ENCODE assay signal across 16 cellular contexts in genomic region chr17:28906276-28907051, GRCh38. TPM values are rescaled to one million over a fixed set of nuclear protein-coding genes. Genes with fewer than 3 reads are reported as not detected.
DNase-seq lines count a peak whose midpoint lies in the region; ATAC-seq and TF ChIP-seq lines count a peak whose summit lies in the region.
"Had no signal": no experiment of that assay in that cellular context is flagged by ENCODE, and none has a peak within 500 bp of the region (broad histone marks: within the 10 kb centered on the region; RNA-seq: fewer than 3 reads in every experiment).

No MANE protein-coding gene starts in this region.

- no peak for TF ChIP-seq CTCF in esophagus muscularis mucosa (IDR thresholded peaks at IDR 0.05)
- TF ChIP-seq CTCF in lower lobe of right lung (IDR thresholded peaks at IDR 0.05): no peak

- H3K4me3 ChIP-seq in SK-N-MC (no peak overlapping the region), esophagus muscularis mucosa (no peak overlapping the region), stomach smooth muscle (ENCODE audit: low read length in 2 of 2) (no peak overlapping the region), lower lobe of right lung (no peak overlapping the region)
- H3K4me3 ChIP-seq: HAP-1, tibial nerve had no signal

- peaks cover 23 to 57% (median 50%) of the 10 kb centered on the region in 4 donors for H3K4me1 ChIP-seq in esophagus muscularis mucosa
- H3K4me1 ChIP-seq in stomach smooth muscle (ENCODE audit: control insufficient read depth, insufficient read depth, low read length): peaks cover 43% of the 10 kb centered on the region
- peaks cover 27% of the 10 kb centered on the region for H3K4me1 ChIP-seq in lower lobe of right lung

- TF ChIP-seq EP300 in esophagus muscularis mucosa (IDR thresholded peaks at IDR 0.05): no peak

- H3K9me3 ChIP-seq in SK-N-MC (ENCODE audit: low read depth, low read length) (no peaks in the 10 kb centered on the region), esophagus muscularis mucosa (no peaks in the 10 kb centered on the region), stomach smooth muscle (ENCODE audit: control insufficient read depth in 2 of 2, low read length in 2 of 2) (no peaks in the 10 kb centered on the region), lower lobe of right lung (no peaks in the 10 kb centered on the region)
- H3K9me3 ChIP-seq: HAP-1, SK-N-SH, tibial nerve had no signal

- WGBS in esophagus muscularis mucosa: 85% methylated on average over 12 of the region's 13 CpGs

- ATAC-seq in lower lobe of right lung: no peak

- DNase-seq in SK-N-MC (ENCODE audit: low read depth, low spot score) (no peak), esophagus muscularis mucosa (ENCODE audit: extremely low spot score) (no peak), cerebellar cortex (ENCODE audit: low spot score) (no peak), lower lobe of right lung (no peak), mucosa of gallbladder (ENCODE audit: low spot score) (no peak)
- DNase-seq: activated naive CD4-positive, alpha-beta T cell treated with anti-CD3 and anti-CD28 coated beads for 36 hours; endodermal cell; midbrain; NCI-H1694; NCI-H510A treated with DMSO at 0.1 percent for 48 hours; SK-N-SH; stimulated activated CD4-positive, alpha-beta T cell treated with anti-CD3 and anti-CD28 coated beads, Interleukin-12 subunit alpha, Interleukin-12 subunit beta, amount 100 ng/mL, for 4 hours had no signal

- H3K36me3 ChIP-seq in SK-N-MC (ENCODE audit: insufficient read depth, low read length) (peaks cover 54% of the 10 kb centered on the region), esophagus muscularis mucosa (peaks cover 29 to 61% (median 58%) of the 10 kb centered on the region in 4 donors), stomach smooth muscle (ENCODE audit: control insufficient read depth in 2 of 2, insufficient read depth in 2 of 2, low read length in 2 of 2) (peaks cover 37% of the 10 kb centered on the region in 2 donors), lower lobe of right lung (peaks cover 60% of the 10 kb centered on the region)

- H3K27me3 ChIP-seq in esophagus muscularis mucosa: peaks cover 0 to 5% (median 0%) of the 10 kb centered on the region in 4 donors
- no peaks in the 10 kb centered on the region for H3K27me3 ChIP-seq in stomach smooth muscle (ENCODE audit: control insufficient read depth in 1 of 2, insufficient read depth in 2 of 2, low read length in 2 of 2)
- no peaks in the 10 kb centered on the region for H3K27me3 ChIP-seq in lower lobe of right lung (ENCODE audit: low read depth)
- H3K27me3 ChIP-seq: tibial nerve had no signal

- H3K9ac ChIP-seq in SK-N-MC (ENCODE audit: insufficient read length) (no peak overlapping the region), stomach smooth muscle (ENCODE audit: low read length in 2 of 2) (no peak overlapping the region)
- H3K9ac ChIP-seq: KMS-11, SK-N-SH had no signal

- H3K27ac ChIP-seq in SK-N-MC: 0 out of 2 replicates have a peak overlapping the region, but pooled peaks have one; percentile 39
- H3K27ac ChIP-seq in esophagus muscularis mucosa (replicated peaks in 1 of 4): peak overlapping the region in 3 of 4 donors; percentile 80 to 87 (median 81)
- peak overlapping the region; percentile 80 for H3K27ac ChIP-seq in stomach smooth muscle (ENCODE audit: low read length)
- no peak overlapping the region for H3K27ac ChIP-seq in lower lobe of right lung
- H3K27ac ChIP-seq: KMS-11 had no signal

- TF ChIP-seq POLR2A in esophagus muscularis mucosa (IDR thresholded peaks at IDR 0.05; ENCODE audit: low read depth): no peak

- intact Hi-C loops in esophagus muscularis mucosa (cut with DNase I) (no loop called here), lower lobe of right lung (cut with DNase I) (no loop called here)

RNA-seq across cellular contexts. Expression of gene DHRS13, which starts 3.6 kb away (rescaled TPM):
- total RNA-seq in esophagus muscularis mucosa (10 to 100 TPM in 1 of 4 donors, 1 to 10 TPM in 3; 3.7 to 14.2 (median 5.9) TPM), lower lobe of right lung (10.6 TPM), mucosa of gallbladder (10.9 TPM)

RNA-seq across cellular contexts. Expression of gene FLOT2, which starts 8.9 kb away (rescaled TPM):
- total RNA-seq in esophagus muscularis mucosa: 10 to 100 TPM; 60.2 to 94.8 (median 86.0) TPM
- 170 TPM for total RNA-seq in lower lobe of right lung
- total RNA-seq in mucosa of gallbladder: 113 TPM

RNA-seq across cellular contexts. Expression of gene PHF12, which starts 44.9 kb away (rescaled TPM):
- total RNA-seq in esophagus muscularis mucosa (10 to 100 TPM; 27.8 to 44.5 (median 36.7) TPM), lower lobe of right lung (36.2 TPM), mucosa of gallbladder (44.5 TPM)

RNA-seq across cellular contexts. Expression of gene ERAL1, which starts 51.6 kb away (rescaled TPM):
- total RNA-seq in esophagus muscularis mucosa (10 to 100 TPM; 24.5 to 38.0 (median 27.7) TPM), lower lobe of right lung (26.1 TPM), mucosa of gallbladder (33.6 TPM)
